ENCODE assay signal across 9 cellular contexts in genomic region chr9:99103505-99103904, GRCh38. TPM values are rescaled to one million over a fixed set of nuclear protein-coding genes. Genes with fewer than 3 reads are reported as not detected.
A peak's percentile ranks its signal among the peaks of the same experiment; 100 is the strongest.
DNase-seq lines count a peak whose midpoint lies in the region; ATAC-seq and TF ChIP-seq lines count a peak whose summit lies in the region.
"Had no signal": no experiment of that assay in that cellular context is flagged by ENCODE, and none has a peak within 500 bp of the region (broad histone marks: within the 10 kb centered on the region; RNA-seq: fewer than 3 reads in every experiment).

No MANE protein-coding gene starts in this region.

- no peaks in the 10 kb centered on the region for H3K79me1 ChIP-seq in H9 (ENCODE audit: insufficient read depth, low read depth, low read length, poor library complexity, severe bottlenecking)

- H3K9me3 Mint-ChIP-seq in H9 = peaks cover 0 to 10% of the 10 kb centered on the region in 2 experiments; a peak in 2 of 5 replicates
- peaks cover 9% of the 10 kb centered on the region for H3K9me3 Mint-ChIP-seq in activated CD8-positive, alpha-beta T cell treated with anti-CD3 and anti-CD28 coated beads for 36 hours

- H3K56ac ChIP-seq in H9 (ENCODE audit: insufficient read length, low read depth, low read length) = no peak overlapping the region

- peaks cover 0 to 1% (median 0%) of the 10 kb centered on the region in 3 experiments; a peak in 1 of 7 replicates for H3K36me3 Mint-ChIP-seq in H9 (ENCODE audit: insufficient read depth in 1 of 3, low read depth in 3 of 3)
- peaks cover 7% of the 10 kb centered on the region for H3K36me3 Mint-ChIP-seq in activated CD8-positive, alpha-beta T cell treated with anti-CD3 and anti-CD28 coated beads for 36 hours (ENCODE audit: low read depth)

- intact Hi-C loops in activated CD8-positive, alpha-beta T cell treated with anti-CD3 and anti-CD28 coated beads for 36 hours (cut with micrococcal nuclease) = loop anchor here (5.0 kb wide), 1 partner anchor 34 kb away; no protein-coding TSS in a partner anchor

- H4K91ac ChIP-seq in H9 (ENCODE audit: insufficient read length, low read depth, low read length) = no peak overlapping the region

- H3K27ac ChIP-seq in H9 (ENCODE audit: insufficient read length, low read depth, low read length) = no peak overlapping the region

- peaks cover 21% of the 10 kb centered on the region for H3K27me3 Mint-ChIP-seq in H9 (ENCODE audit: low read depth)
- no peaks in the 10 kb centered on the region for H3K27me3 Mint-ChIP-seq in activated CD8-positive, alpha-beta T cell treated with anti-CD3 and anti-CD28 coated beads for 36 hours

- no peak overlapping the region for H3K4ac ChIP-seq in H9 (ENCODE audit: low read depth, low read length)

- DNase-seq in H9 = peak; percentile 36
- no peak for DNase-seq in activated CD8-positive, alpha-beta T cell treated with anti-CD3 and anti-CD28 coated beads for 36 hours
- DNase-seq in NCI-H345 (lab: John Stamatoyannopoulos, UW) = no peak
- DNase-seq in stimulated activated CD4-positive, alpha-beta T cell treated with anti-CD3 and anti-CD28 coated beads, Interleukin-2, amount 100 ng/mL, for 48 hours = no peak
- DNase-seq in dedifferentiated amniotic fluid mesenchymal stem cell (ENCODE audit: extremely low spot score) = no peak

- H3T11ph ChIP-seq in H9 (ENCODE audit: low read length) = no peak overlapping the region

- no peaks in the 10 kb centered on the region for H3K9me3 ChIP-seq in H9 (ENCODE audit: control insufficient read depth, low read depth, low read length)
- no peaks in the 10 kb centered on the region for H3K9me3 ChIP-seq in iPS-18c (ENCODE audit: control insufficient read depth, insufficient read depth, low read length)
- H3K9me3 ChIP-seq in skeletal muscle satellite cell (replicated peaks; ENCODE audit: low read length) = no peaks in the 10 kb centered on the region

- no peak overlapping the region for H2BK5ac ChIP-seq in H9 (ENCODE audit: insufficient read length, low read length)

- H3K4me3 Mint-ChIP-seq in H9 = peak overlapping the region; percentile 79 to 90
- peak overlapping the region; percentile 78 for H3K4me3 Mint-ChIP-seq in activated CD8-positive, alpha-beta T cell treated with anti-CD3 and anti-CD28 coated beads for 36 hours

- H4K8ac ChIP-seq in H9 (replicated peaks; ENCODE audit: insufficient read length, low read depth, low read length) = no peak overlapping the region

- no peak overlapping the region for H2AK5ac ChIP-seq in H9 (ENCODE audit: insufficient read length, low read length)

- H3K18ac ChIP-seq in H9 (ENCODE audit: insufficient read length, low read depth, low read length) = no peak overlapping the region

- peak overlapping the region; percentile 99 for H3K4me2 ChIP-seq in H9 (ENCODE audit: insufficient read depth, insufficient read length, low read length)
- peak overlapping the region; percentile 98 for H3K4me2 ChIP-seq in skeletal muscle satellite cell (ENCODE audit: low read length)

- H2BK12ac ChIP-seq in H9 (ENCODE audit: insufficient read length, low read depth, low read length) = no peak overlapping the region

- no peaks in the 10 kb centered on the region for H3K4me1 ChIP-seq in H9 (ENCODE audit: insufficient read depth, low read length)
- H3K4me1 ChIP-seq in skeletal muscle satellite cell (ENCODE audit: control insufficient read depth, insufficient read depth, low read length) = peaks cover 24% of the 10 kb centered on the region

- H3K23ac ChIP-seq in H9 (ENCODE audit: insufficient read length, low read depth, low read length) = no peak overlapping the region

- H3K79me2 ChIP-seq in H9 (ENCODE audit: insufficient read depth, low read length) = peaks cover 15% of the 10 kb centered on the region; the same call in 1 of the 2 replicates

- no peaks in the 10 kb centered on the region for H3K36me3 ChIP-seq in skeletal muscle satellite cell (ENCODE audit: insufficient read depth, low read length)
- H3K36me3 ChIP-seq: brain microvascular endothelial cell had no signal

- TF ChIP-seq CTCF in H9 (conservative IDR thresholded peaks at IDR 0.05) = no peak
- TF ChIP-seq CTCF in activated CD8-positive, alpha-beta T cell treated with anti-CD3 and anti-CD28 coated beads for 36 hours (IDR thresholded peaks at IDR 0.05) = no peak

- H3K23me2 ChIP-seq in H9 (ENCODE audit: insufficient read length, low read depth, low read length, poor library complexity, severe bottlenecking) = peaks cover 14% of the 10 kb centered on the region

- no peak overlapping the region for H2BK20ac ChIP-seq in H9 (ENCODE audit: low read depth, low read length, poor library complexity, severe bottlenecking)

- H3K27me3 ChIP-seq in H9 (ENCODE audit: insufficient read depth, low read length) = no peaks in the 10 kb centered on the region
- H3K27me3 ChIP-seq in skeletal muscle satellite cell (ENCODE audit: control insufficient read depth, insufficient read depth, low read length) = no peaks in the 10 kb centered on the region
- H3K27me3 ChIP-seq: brain microvascular endothelial cell had no signal

- H3K27ac Mint-ChIP-seq in H9 = no peak overlapping the region
- no peak overlapping the region for H3K27ac Mint-ChIP-seq in activated CD8-positive, alpha-beta T cell treated with anti-CD3 and anti-CD28 coated beads for 36 hours

- H4K5ac ChIP-seq in H9 (ENCODE audit: insufficient read length, low read depth, low read length) = no peak overlapping the region

- WGBS in H9 (ENCODE audit: extremely low coverage, insufficient read length, low lambda C conversion rate) = no CpG with 5 or more reads among the region's 6 CpGs

- POLR2A ChIA-PET in activated CD8-positive, alpha-beta T cell treated with anti-CD3 and anti-CD28 coated beads for 36 hours (lab: Charles Lee) = interaction anchor here (0.6 to 2.0 kb wide), 12 partner anchors 7 to 1414 kb away, joined by 3 to 20 read pairs (median 4); no protein-coding TSS in a partner anchor

- no peak overlapping the region for H3K14ac ChIP-seq in H9 (ENCODE audit: insufficient read depth, low read length)

- H2BK15ac ChIP-seq in H9 (ENCODE audit: low read depth, low read length) = no peak overlapping the region

- ATAC-seq in activated CD8-positive, alpha-beta T cell treated with anti-CD3 and anti-CD28 coated beads for 36 hours = no peak
- ATAC-seq in HG02571 (IDR thresholded peaks at IDR 0.05; ENCODE audit: unreplicated experiment) = no peak

- CTCF ChIA-PET in activated CD8-positive, alpha-beta T cell treated with anti-CD3 and anti-CD28 coated beads for 36 hours (lab: Charles Lee) = interaction anchor here (0.9 to 5.0 kb wide), 13 partner anchors 10 to 255 kb away, joined by 3 to 23 read pairs (median 6); no protein-coding TSS in a partner anchor

- H3K4me3 ChIP-seq in iPS-18c (ENCODE audit: insufficient read depth, low read depth, low read length) = peak overlapping the region; percentile 65; the same call in 1 of the 2 replicates
- H3K4me3 ChIP-seq in skeletal muscle satellite cell (ENCODE audit: low read length) = no peak overlapping the region

- no peaks in the 10 kb centered on the region for H4K20me1 ChIP-seq in H9 (ENCODE audit: control insufficient read depth, insufficient read depth, insufficient read length)

- H2BK120ac ChIP-seq in H9 (ENCODE audit: low read depth, low read length, poor library complexity, severe bottlenecking) = no peak overlapping the region

- peak overlapping the region; percentile 60 for H2AFZ ChIP-seq in H9 (ENCODE audit: low read length)

- H3K9ac ChIP-seq in H9 (ENCODE audit: extremely low read depth, insufficient read length, low read length) (no peak overlapping the region), skeletal muscle satellite cell (ENCODE audit: low read depth, low read length) (peak overlapping the region; percentile 94)

- peaks cover 33 to 35% of the 10 kb centered on the region in 2 experiments for H3K4me1 Mint-ChIP-seq in H9
- peaks cover 40% of the 10 kb centered on the region for H3K4me1 Mint-ChIP-seq in activated CD8-positive, alpha-beta T cell treated with anti-CD3 and anti-CD28 coated beads for 36 hours (ENCODE audit: low read depth)

RNA-seq across cellular contexts. Expression of gene TGFBR1, which starts 1.4 kb away (rescaled TPM):
- total RNA-seq in H9 (2021) = 48.6 and 59.3 TPM in 2 replicates
- 10 to 100 TPM; 34.3 to 36.5 TPM for total RNA-seq in activated CD8-positive, alpha-beta T cell treated with anti-CD3 and anti-CD28 coated beads for 36 hours
- total RNA-seq in skeletal muscle satellite cell (2012; rRNA removed) = 16.0 and 16.4 TPM in 2 replicates
